9 cellular contexts compared by ENCODE assay signal in the genomic region with DNA sequence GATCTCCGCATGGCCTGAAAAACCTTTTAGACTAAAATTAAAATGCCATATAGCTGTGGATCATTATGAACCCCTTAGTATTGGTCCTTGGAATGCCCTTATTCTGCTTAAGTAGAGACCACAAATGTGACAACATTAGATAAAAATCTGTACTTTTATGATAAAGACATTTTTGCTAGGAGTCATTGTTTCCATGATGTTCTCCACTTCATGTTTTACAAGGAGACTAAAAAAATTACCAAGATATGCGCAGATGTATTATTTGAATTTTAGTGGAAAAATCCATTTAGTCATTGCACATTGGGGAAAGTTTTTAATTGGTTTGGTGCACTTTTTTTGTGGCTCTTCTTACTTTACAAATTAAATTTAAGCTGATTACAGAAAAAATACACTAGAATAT. TPM values are rescaled to one million over a fixed set of nuclear protein-coding genes. Genes with fewer than 3 reads are reported as not detected.
DNase-seq lines count a peak whose midpoint lies in the region; ATAC-seq and TF ChIP-seq lines count a peak whose summit lies in the region.
"Had no signal": no experiment of that assay in that cellular context is flagged by ENCODE, and none has a peak within 500 bp of the region (broad histone marks: within the 10 kb centered on the region; RNA-seq: fewer than 3 reads in every experiment).

No MANE protein-coding gene starts in this region.

- H3K9me3 ChIP-seq in SK-N-MC (ENCODE audit: low read depth, low read length) = no peaks in the 10 kb centered on the region
- H3K9me3 ChIP-seq in skeletal muscle satellite cell (replicated peaks; ENCODE audit: low read length) = no peaks in the 10 kb centered on the region

- H3K4me1 Mint-ChIP-seq in activated T-cell treated with anti-CD3 and anti-CD28 coated beads, Interleukin-2, amount 50 U/mL, for 24 hours (ENCODE audit: low read depth) = peaks cover 23% of the 10 kb centered on the region

- peak overlapping the region; percentile 98 for H3K27ac Mint-ChIP-seq in activated T-cell treated with anti-CD3 and anti-CD28 coated beads, Interleukin-2, amount 50 U/mL, for 24 hours

- TF ChIP-seq CTCF in epithelial cell of esophagus (IDR thresholded peaks at IDR 0.05; ENCODE audit: insufficient read depth, low read depth, low read length, missing control alignments) = no peak

- H3K36me3 Mint-ChIP-seq in activated T-cell treated with anti-CD3 and anti-CD28 coated beads, Interleukin-2, amount 50 U/mL, for 24 hours (ENCODE audit: low read depth) = peaks cover 32% of the 10 kb centered on the region

- H3K27ac ChIP-seq in SK-N-MC = no peak overlapping the region

- peak overlapping the region; percentile 92 for H3K4me3 Mint-ChIP-seq in activated T-cell treated with anti-CD3 and anti-CD28 coated beads, Interleukin-2, amount 50 U/mL, for 24 hours

- H3K4me3 ChIP-seq in SK-N-MC = peak overlapping the region; percentile 84
- peak overlapping the region; percentile 72 for H3K4me3 ChIP-seq in epithelial cell of esophagus (ENCODE audit: low read length)
- peak overlapping the region; percentile 84 for H3K4me3 ChIP-seq in skeletal muscle satellite cell (ENCODE audit: low read length)

- H3K9me3 Mint-ChIP-seq in activated T-cell treated with anti-CD3 and anti-CD28 coated beads, Interleukin-2, amount 50 U/mL, for 24 hours = no peaks in the 10 kb centered on the region

- ATAC-seq in HG03196 (IDR thresholded peaks at IDR 0.05; ENCODE audit: unreplicated experiment) = no peak
- no peak for ATAC-seq in HG02763 (IDR thresholded peaks at IDR 0.05; ENCODE audit: unreplicated experiment)

- H3K9ac ChIP-seq in SK-N-MC (ENCODE audit: insufficient read length) (peak overlapping the region; percentile 91), skeletal muscle satellite cell (ENCODE audit: low read depth, low read length) (peak overlapping the region; percentile 91)

- peak overlapping the region; percentile 71 for H3K4me2 ChIP-seq in skeletal muscle satellite cell (ENCODE audit: low read length)

- peaks cover 10% of the 10 kb centered on the region for H3K27me3 Mint-ChIP-seq in activated T-cell treated with anti-CD3 and anti-CD28 coated beads, Interleukin-2, amount 50 U/mL, for 24 hours

- no peaks in the 10 kb centered on the region for H3K27me3 ChIP-seq in skeletal muscle satellite cell (ENCODE audit: control insufficient read depth, insufficient read depth, low read length)

- DNase-seq in activated T-cell treated with anti-CD3 and anti-CD28 coated beads, Interleukin-2, amount 50 U/mL, for 24 hours = no peak
- DNase-seq in activated T-cell treated with anti-CD3 and anti-CD28 coated beads, Interleukin-2, amount 50 U/mL, for 1 hour = no peak
- DNase-seq in SK-N-MC (ENCODE audit: low read depth, low spot score) = no peak
- DNase-seq in epithelial cell of esophagus (ENCODE audit: low read depth) = no peak
- no peak for DNase-seq in COLO829 (ENCODE audit: low spot score)
- DNase-seq: T-helper 9 cell had no signal

- H3K4me1 ChIP-seq in skeletal muscle satellite cell (ENCODE audit: control insufficient read depth, insufficient read depth, low read length) = no peaks in the 10 kb centered on the region

- H3K36me3 ChIP-seq in SK-N-MC (ENCODE audit: insufficient read depth, low read length) = peaks cover 16% of the 10 kb centered on the region
- no peaks in the 10 kb centered on the region for H3K36me3 ChIP-seq in skeletal muscle satellite cell (ENCODE audit: insufficient read depth, low read length)

RNA-seq across cellular contexts. Expression of a gene that starts 1.8 kb away (rescaled TPM):
- 19.4 and 20.0 TPM in 2 replicates for total RNA-seq in skeletal muscle satellite cell (2012; rRNA removed)
